In the genomic region with DNA sequence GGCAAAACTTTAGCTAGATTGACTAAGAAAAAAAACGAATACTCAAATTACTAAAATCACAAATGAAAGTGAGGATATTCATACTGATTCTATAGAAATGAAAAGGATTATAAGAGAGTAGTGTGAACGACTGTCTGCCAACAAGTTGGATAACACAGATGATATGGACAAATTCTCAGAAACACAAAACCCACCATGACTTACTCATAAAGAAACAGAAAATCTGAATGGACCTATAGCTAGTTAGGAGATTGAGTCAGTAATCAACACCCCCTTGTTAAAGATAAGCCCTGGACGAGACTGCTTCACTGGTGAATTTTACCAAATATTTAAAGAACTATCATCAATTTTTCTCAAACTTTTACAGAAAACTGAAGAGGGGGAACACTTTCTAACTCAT, we compare ENCODE assay signal across 10 cellular contexts.
A peak's percentile ranks its signal among the peaks of the same experiment; 100 is the strongest.
DNase-seq lines count a peak whose midpoint lies in the region; ATAC-seq and TF ChIP-seq lines count a peak whose summit lies in the region.
"Had no signal": no experiment of that assay in that cellular context is flagged by ENCODE, and none has a peak within 500 bp of the region (broad histone marks: within the 10 kb centered on the region; RNA-seq: fewer than 3 reads in every experiment).

No MANE protein-coding gene starts in this region.

- CTCF ChIA-PET in A673 (lab: Charles Lee) = no interaction called here
- CTCF ChIA-PET in SK-N-SH (lab: Yijun Ruan, JAX) = no interaction called here

- 0 out of 2 replicates have a peak, but pooled peaks cover 2% of the 10 kb centered on the region for H4K20me1 ChIP-seq in SK-N-SH (ENCODE audit: insufficient read depth)

- H3K27me3 ChIP-seq in A673 (replicated peaks; ENCODE audit: insufficient read depth, low read depth, low read length, poor library complexity) = no peaks in the 10 kb centered on the region
- H3K27me3 ChIP-seq in SK-N-SH (ENCODE audit: insufficient read depth) = no peaks in the 10 kb centered on the region

- H3K9me2 ChIP-seq in SK-N-SH = no peaks in the 10 kb centered on the region

- H3K4me3 ChIP-seq in A673 (ENCODE audit: low read depth, low read length, poor library complexity, severe bottlenecking) = no peak overlapping the region
- no peak overlapping the region for H3K4me3 ChIP-seq in SK-N-SH (ENCODE audit: low read depth in 2 of 2, low read length in 1 of 2)

- H3K79me2 ChIP-seq in SK-N-SH (ENCODE audit: insufficient read depth) = no peaks in the 10 kb centered on the region

- BruUV-seq in A673 (replicated peaks; lab: Mats Ljungman, UMichigan) = no TSS peak

- TF ChIP-seq CTCF in A673 (conservative IDR thresholded peaks at IDR 0.05; ENCODE audit: low read depth, low read length) = no peak
- TF ChIP-seq CTCF in SK-N-SH (IDR thresholded peaks at IDR 0.05) = no peak

- H3F3A ChIP-seq in SK-N-SH (replicated peaks; ENCODE audit: insufficient read depth) = no peaks in the 10 kb centered on the region

- peak overlapping the region; percentile 61 for H3K27ac Mint-ChIP-seq in activated T-cell treated with anti-CD3 and anti-CD28 coated beads, Interleukin-2, amount 50 U/mL, for 72 hours
- H3K27ac Mint-ChIP-seq in stimulated activated naive CD8-positive, alpha-beta T cell treated with anti-CD3 and anti-CD28 coated beads, Interleukin-15, amount 100 ng/mL, for 72 hours = peak overlapping the region; percentile 47 to 60

- in situ Hi-C loops in KBM-7 (cut with MboI; ENCODE audit: low pct_unique_long_range_greater_than_20kb, low sequenced_read_pairs) = no loop called here

- DNase-seq in activated T-cell treated with anti-CD3 and anti-CD28 coated beads, Interleukin-2, amount 50 U/mL, for 72 hours = no peak
- DNase-seq in activated T-cell treated with anti-CD3 and anti-CD28 coated beads for 4 hours (no peak), A673 (ENCODE audit: low spot score) (no peak), SK-N-SH (no peak), KBM-7 (no peak)
- no peak for DNase-seq in stimulated activated naive CD8-positive, alpha-beta T cell treated with anti-CD3 and anti-CD28 coated beads, Interleukin-15, amount 100 ng/mL, for 72 hours
- DNase-seq: erythroblast, NCI-H524 had no signal

- H3K36me3 ChIP-seq in A673 (ENCODE audit: insufficient read depth, low read length, poor library complexity, severe bottlenecking) (no peaks in the 10 kb centered on the region), SK-N-SH (replicated peaks in 1 of 2; ENCODE audit: control insufficient read depth in 1 of 2, insufficient read depth in 2 of 2, low read length in 1 of 2) (no peaks in the 10 kb centered on the region)

- H3K36me3 Mint-ChIP-seq in activated T-cell treated with anti-CD3 and anti-CD28 coated beads, Interleukin-2, amount 50 U/mL, for 72 hours (ENCODE audit: insufficient read depth in 2 of 2) = peaks cover 5 to 8% of the 10 kb centered on the region in 2 donors

- H3K27ac ChIP-seq in A673 (ENCODE audit: low read depth, low read length, poor library complexity, severe bottlenecking) (no peak overlapping the region), SK-N-SH (ENCODE audit: low read depth in 2 of 2, low read length in 1 of 2) (no peak overlapping the region)

- H3K9me3 ChIP-seq in A673 (ENCODE audit: low read depth, low read length, poor library complexity, severe bottlenecking) (peaks cover 55% of the 10 kb centered on the region), SK-N-SH (no peaks in the 10 kb centered on the region)

- no peak overlapping the region for H3K4me2 ChIP-seq in SK-N-SH

- intact Hi-C loops in A673 (cut with micrococcal nuclease; ENCODE audit: unreplicated experiment) = no loop called here

- no peak for TF ChIP-seq RAD21 in SK-N-SH (IDR thresholded peaks at IDR 0.05; ENCODE audit: low read length)

- POLR2A ChIA-PET in A673 (lab: Charles Lee; ENCODE audit: low non-redundant PET) (no interaction called here), SK-N-SH (lab: Yijun Ruan, JAX) (no interaction called here)

- peak overlapping the region; percentile 27 to 75 for H3K4me3 Mint-ChIP-seq in activated T-cell treated with anti-CD3 and anti-CD28 coated beads, Interleukin-2, amount 50 U/mL, for 72 hours
- peak overlapping the region; percentile 36 to 57 for H3K4me3 Mint-ChIP-seq in stimulated activated naive CD8-positive, alpha-beta T cell treated with anti-CD3 and anti-CD28 coated beads, Interleukin-15, amount 100 ng/mL, for 72 hours

- H3K4me1 Mint-ChIP-seq in activated T-cell treated with anti-CD3 and anti-CD28 coated beads, Interleukin-2, amount 50 U/mL, for 72 hours (ENCODE audit: low read depth) = peaks cover 20% of the 10 kb centered on the region
- H3K4me1 Mint-ChIP-seq in stimulated activated naive CD8-positive, alpha-beta T cell treated with anti-CD3 and anti-CD28 coated beads, Interleukin-15, amount 100 ng/mL, for 72 hours = peaks cover 17% of the 10 kb centered on the region

- peak; percentile 79 to 87 for ATAC-seq in activated T-cell treated with anti-CD3 and anti-CD28 coated beads, Interleukin-2, amount 50 U/mL, for 72 hours (replicated peaks in 1 of 2)
- peak; percentile 67 for ATAC-seq in GM21825 (IDR thresholded peaks at IDR 0.05; ENCODE audit: unreplicated experiment)
- peak; percentile 56 for ATAC-seq in HG03280 (IDR thresholded peaks at IDR 0.05; ENCODE audit: unreplicated experiment)
- ATAC-seq in stimulated activated naive CD8-positive, alpha-beta T cell treated with anti-CD3 and anti-CD28 coated beads, Interleukin-15, amount 100 ng/mL, for 72 hours = peak; percentile 91

- WGBS in SK-N-SH (ENCODE audit: low lambda C conversion rate) = 28% methylated on average over 3 of the region's 3 CpGs

- no peak overlapping the region for H2AFZ ChIP-seq in SK-N-SH (ENCODE audit: low read depth)

- no peak for TF ChIP-seq EP300 in SK-N-SH (IDR thresholded peaks at IDR 0.05; ENCODE audit: borderline replicate concordance in 1 of 2, low read depth in 1 of 2, low read length in 1 of 2)

- H3K27me3 Mint-ChIP-seq in activated T-cell treated with anti-CD3 and anti-CD28 coated beads, Interleukin-2, amount 50 U/mL, for 72 hours (ENCODE audit: low read depth) = peaks cover 27% of the 10 kb centered on the region
- H3K27me3 Mint-ChIP-seq in stimulated activated naive CD8-positive, alpha-beta T cell treated with anti-CD3 and anti-CD28 coated beads, Interleukin-15, amount 100 ng/mL, for 72 hours = peaks cover 2% of the 10 kb centered on the region

- peaks cover 8 to 12% of the 10 kb centered on the region in 2 donors for H3K9me3 Mint-ChIP-seq in activated T-cell treated with anti-CD3 and anti-CD28 coated beads, Interleukin-2, amount 50 U/mL, for 72 hours
- H3K9me3 Mint-ChIP-seq in stimulated activated naive CD8-positive, alpha-beta T cell treated with anti-CD3 and anti-CD28 coated beads, Interleukin-15, amount 100 ng/mL, for 72 hours = peaks cover 11 to 13% of the 10 kb centered on the region in 2 donors

- H3K4me1 ChIP-seq in A673 (ENCODE audit: insufficient read depth, low read length, poor library complexity, severe bottlenecking) = no peaks in the 10 kb centered on the region
- H3K4me1 ChIP-seq in SK-N-SH (ENCODE audit: control insufficient read depth in 1 of 2, insufficient read depth in 2 of 2, low read depth in 1 of 2, low read length in 1 of 2) = no peaks in the 10 kb centered on the region

- no peak overlapping the region for H3K9ac ChIP-seq in SK-N-SH

TF ChIP-seq in SK-N-SH, 30 proteins besides CTCF, POLR2A, EP300 and RAD21:
- no peak for TF ChIP-seq SIN3A (IDR thresholded peaks at IDR 0.05; ENCODE audit: borderline replicate concordance, low read depth, low read length)
- no peak for TF ChIP-seq YY1 (IDR thresholded peaks at IDR 0.05; ENCODE audit: low read depth)
- no peak for TF ChIP-seq FOXJ3 (CRISPR knock-in tag; IDR thresholded peaks at IDR 0.05)
- TF ChIP-seq MXI1 (IDR thresholded peaks at IDR 0.05; ENCODE audit: low read depth, low read length) = no peak
- no peak for TF ChIP-seq NRF1 (IDR thresholded peaks at IDR 0.05; ENCODE audit: low read depth, low read length)
